19 cellular contexts compared by ENCODE assay signal in the genomic region with DNA sequence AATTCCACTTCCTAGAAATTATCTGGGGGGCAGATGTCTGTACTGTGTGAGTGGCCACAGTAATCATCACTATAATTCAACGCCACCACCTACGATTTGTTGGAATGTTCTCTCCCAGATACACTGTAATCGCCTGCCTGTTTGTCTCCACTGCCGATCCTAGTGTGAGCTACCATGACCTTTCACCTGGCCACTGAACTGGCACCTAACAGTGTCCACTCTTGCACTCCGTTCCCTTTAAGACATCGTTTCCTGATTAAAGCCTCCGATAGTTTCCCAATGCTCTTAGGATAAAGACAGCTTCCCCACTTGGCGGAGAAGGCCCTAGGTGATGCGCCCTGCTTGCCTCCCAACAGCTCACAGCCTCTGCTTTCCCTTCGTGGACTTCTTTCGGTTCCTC. TPM values are rescaled to one million over a fixed set of nuclear protein-coding genes. Genes with fewer than 3 reads are reported as not detected.
DNase-seq lines count a peak whose midpoint lies in the region; ATAC-seq and TF ChIP-seq lines count a peak whose summit lies in the region.
"Had no signal": no experiment of that assay in that cellular context is flagged by ENCODE, and none has a peak within 500 bp of the region (broad histone marks: within the 10 kb centered on the region; RNA-seq: fewer than 3 reads in every experiment).

No MANE protein-coding gene starts in this region.

- no peaks in the 10 kb centered on the region for H3K9me3 Mint-ChIP-seq in activated T-cell treated with anti-CD3 and anti-CD28 coated beads, Interleukin-2, amount 50 U/mL, for 72 hours
- H3K9me3 Mint-ChIP-seq in chondrocyte (ENCODE audit: low read depth): peaks cover 10% of the 10 kb centered on the region
- H3K9me3 Mint-ChIP-seq in activated CD4-positive, alpha-beta memory T cell treated with anti-CD3 and anti-CD28 coated beads, Interleukin-2, amount 10 ng/mL, durations not matched to agents 7 days and 5 days: no peaks in the 10 kb centered on the region
- H3K9me3 Mint-ChIP-seq: CD8-positive, alpha-beta T cell had no signal

- 51% methylated on average over 9 of the region's 11 CpGs for WGBS in right lobe of liver (ENCODE audit: insufficient coverage, low coverage, low lambda C conversion rate, missing lambda C conversion rate)
- 93 to 99% methylated on average over 9 to 11 of the region's 11 CpGs for WGBS in transverse colon (ENCODE audit: low coverage in 1 of 2), 2 donors

- H3K36me3 ChIP-seq in right lobe of liver (peaks cover 0 to 14% (median 10%) of the 10 kb centered on the region in 4 donors), transverse colon (peaks cover 0 to 27% (median 2%) of the 10 kb centered on the region in 4 donors)

- intact Hi-C loops in right lobe of liver (cut with DNase I) (no loop called here), transverse colon (cut with DNase I; ENCODE audit: low total_unique reads) (no loop called here)

- H3K36me3 Mint-ChIP-seq in activated T-cell treated with anti-CD3 and anti-CD28 coated beads, Interleukin-2, amount 50 U/mL, for 72 hours (ENCODE audit: insufficient read depth in 2 of 2): peaks cover 26 to 42% of the 10 kb centered on the region in 2 donors
- peaks cover 30% of the 10 kb centered on the region for H3K36me3 Mint-ChIP-seq in chondrocyte (ENCODE audit: low read depth)
- peaks cover 70% of the 10 kb centered on the region for H3K36me3 Mint-ChIP-seq in activated CD4-positive, alpha-beta memory T cell treated with anti-CD3 and anti-CD28 coated beads, Interleukin-2, amount 10 ng/mL, durations not matched to agents 7 days and 5 days (ENCODE audit: low read depth)

- H3K27ac ChIP-seq in right lobe of liver (no peak overlapping the region), transverse colon (peak overlapping the region; percentile 76 to 84 (median 82))

- no peaks in the 10 kb centered on the region for H3K27me3 Mint-ChIP-seq in activated T-cell treated with anti-CD3 and anti-CD28 coated beads, Interleukin-2, amount 50 U/mL, for 72 hours (ENCODE audit: low read depth)
- no peaks in the 10 kb centered on the region for H3K27me3 Mint-ChIP-seq in chondrocyte (ENCODE audit: low read depth)
- H3K27me3 Mint-ChIP-seq in activated CD4-positive, alpha-beta memory T cell treated with anti-CD3 and anti-CD28 coated beads, Interleukin-2, amount 10 ng/mL, durations not matched to agents 7 days and 5 days: no peaks in the 10 kb centered on the region

- no peaks in the 10 kb centered on the region for H3K9me3 ChIP-seq in right lobe of liver
- H3K9me3 ChIP-seq in transverse colon: no peaks in the 10 kb centered on the region
- H3K9me3 ChIP-seq: BE2C had no signal

- peak overlapping the region; percentile 68 for H3K27ac Mint-ChIP-seq in activated T-cell treated with anti-CD3 and anti-CD28 coated beads, Interleukin-2, amount 50 U/mL, for 72 hours
- H3K27ac Mint-ChIP-seq in chondrocyte (ENCODE audit: unreplicated experiment): no peak overlapping the region
- H3K27ac Mint-ChIP-seq in activated CD4-positive, alpha-beta memory T cell treated with anti-CD3 and anti-CD28 coated beads, Interleukin-2, amount 10 ng/mL, durations not matched to agents 7 days and 5 days: no peak overlapping the region

- TF ChIP-seq CTCF in chondrocyte (IDR thresholded peaks at IDR 0.05): no peak
- TF ChIP-seq CTCF in right lobe of liver (IDR thresholded peaks at IDR 0.05): no peak
- no peak for TF ChIP-seq CTCF in transverse colon (IDR thresholded peaks at IDR 0.05)

- POLR2A ChIA-PET in activated CD4-positive, alpha-beta memory T cell treated with anti-CD3 and anti-CD28 coated beads, Interleukin-2, amount 10 ng/mL, durations not matched to agents 7 days and 5 days (lab: Charles Lee): interaction anchor here (2.0 to 9.2 kb wide), 2 partner anchors 17 to 24 kb away, joined by 11 to 120 read pairs; a partner anchor contains a TSS

- DNase-seq in activated T-cell treated with anti-CD3 and anti-CD28 coated beads, Interleukin-2, amount 50 U/mL, for 72 hours: no peak
- no peak for DNase-seq in activated T-cell treated with anti-CD3 and anti-CD28 coated beads, Interleukin-2, amount 50 U/mL, for 1 hour
- DNase-seq in chondrocyte (ENCODE audit: low spot score) (peak; percentile 9), right lobe of liver (peak in 2 of 3 donors; percentile 17 to 25), transverse colon (no peak), HCEC 1CT (no peak)
- DNase-seq in activated CD4-positive, alpha-beta memory T cell treated with anti-CD3 and anti-CD28 coated beads, Interleukin-2, amount 10 ng/mL, durations not matched to agents 7 days and 5 days: no peak
- DNase-seq: BE2C; Calu3; CD8-positive, alpha-beta T cell; KG1; MV-4-11; NCI-H1694 treated with DMSO at 0.1 percent for 48 hours; NCI-H748 treated with DMSO at 0.1 percent for 48 hours; NK-92 treated with Interleukin-12 subunit alpha and Interleukin-12 subunit beta, amount 100 ng/mL, for 24 hours; OCI-M1; SHP77 had no signal

- no peak for TF ChIP-seq POLR2A in right lobe of liver (IDR thresholded peaks at IDR 0.05)
- no peak for TF ChIP-seq POLR2A in transverse colon (IDR thresholded peaks at IDR 0.05)

- H3K4me3 Mint-ChIP-seq in activated T-cell treated with anti-CD3 and anti-CD28 coated beads, Interleukin-2, amount 50 U/mL, for 72 hours: no peak overlapping the region
- H3K4me3 Mint-ChIP-seq in chondrocyte (ENCODE audit: unreplicated experiment): no peak overlapping the region
- no peak overlapping the region for H3K4me3 Mint-ChIP-seq in activated CD4-positive, alpha-beta memory T cell treated with anti-CD3 and anti-CD28 coated beads, Interleukin-2, amount 10 ng/mL, durations not matched to agents 7 days and 5 days
- H3K4me3 Mint-ChIP-seq: CD8-positive, alpha-beta T cell had no signal

- H3K4me1 ChIP-seq in right lobe of liver: peaks cover 0 to 54% (median 16%) of the 10 kb centered on the region in 4 donors
- peaks cover 25 to 74% (median 43%) of the 10 kb centered on the region in 4 donors for H3K4me1 ChIP-seq in transverse colon
- H3K4me1 ChIP-seq: BE2C had no signal

- H3K4me1 Mint-ChIP-seq in activated T-cell treated with anti-CD3 and anti-CD28 coated beads, Interleukin-2, amount 50 U/mL, for 72 hours (ENCODE audit: low read depth): peaks cover 56% of the 10 kb centered on the region
- peaks cover 40% of the 10 kb centered on the region for H3K4me1 Mint-ChIP-seq in chondrocyte (ENCODE audit: low read depth)
- H3K4me1 Mint-ChIP-seq in activated CD4-positive, alpha-beta memory T cell treated with anti-CD3 and anti-CD28 coated beads, Interleukin-2, amount 10 ng/mL, durations not matched to agents 7 days and 5 days: peaks cover 61% of the 10 kb centered on the region

- no peak for TF ChIP-seq EP300 in transverse colon (IDR thresholded peaks at IDR 0.05; ENCODE audit: low read depth)

- H3K4me3 ChIP-seq in right lobe of liver (no peak overlapping the region), transverse colon (no peak overlapping the region)

- in situ Hi-C loops in transverse colon (cut with MboI; ENCODE audit: low pct_ligation_motif_present in 1 of 4, low pct_unique_long_range_greater_than_20kb in 1 of 4, low sequenced_read_pairs in 3 of 4): no loop called here

- CTCF ChIA-PET in activated CD4-positive, alpha-beta memory T cell treated with anti-CD3 and anti-CD28 coated beads, Interleukin-2, amount 10 ng/mL, durations not matched to agents 7 days and 5 days (lab: Charles Lee): no interaction called here

- ATAC-seq in activated T-cell treated with anti-CD3 and anti-CD28 coated beads, Interleukin-2, amount 50 U/mL, for 72 hours (replicated peaks in 1 of 2): no peak
- ATAC-seq in right lobe of liver: no peak
- ATAC-seq: CD8-positive, alpha-beta T cell had no signal

- H3K27me3 ChIP-seq in right lobe of liver (no peaks in the 10 kb centered on the region), transverse colon (no peaks in the 10 kb centered on the region)
- H3K27me3 ChIP-seq: BE2C had no signal

RNA-seq across cellular contexts. Expression of a gene that starts 4.0 kb away (rescaled TPM):
- 10 to 100 TPM; 81.7 to 89.7 TPM for total RNA-seq in activated T-cell treated with anti-CD3 and anti-CD28 coated beads, Interleukin-2, amount 50 U/mL, for 72 hours
- 40.0 to 49.1 TPM (median 43.8 TPM) in 3 replicates for total RNA-seq in chondrocyte
- total RNA-seq in right lobe of liver: 100 to 1,000 TPM in 3 of 6 experiments, 10 to 100 TPM in 3; 64.3 to 133 (median 85.8) TPM
- total RNA-seq in transverse colon: 100 to 1,000 TPM; 124 to 405 (median 197) TPM
- total RNA-seq in activated CD4-positive, alpha-beta memory T cell treated with anti-CD3 and anti-CD28 coated beads, Interleukin-2, amount 10 ng/mL, durations not matched to agents 7 days and 5 days: 100 to 1,000 TPM; 106 to 112 TPM

RNA-seq across cellular contexts. Expression of a gene that starts 24.3 kb away (rescaled TPM):
- total RNA-seq in activated T-cell treated with anti-CD3 and anti-CD28 coated beads, Interleukin-2, amount 50 U/mL, for 72 hours: 100 to 1,000 TPM; 196 to 232 TPM
- total RNA-seq in chondrocyte (152 to 215 TPM (median 156 TPM) in 3 replicates), right lobe of liver (10 to 100 TPM; 44.2 to 96.1 (median 73.5) TPM), transverse colon (100 to 1,000 TPM; 115 to 199 (median 169) TPM)
- total RNA-seq in activated CD4-positive, alpha-beta memory T cell treated with anti-CD3 and anti-CD28 coated beads, Interleukin-2, amount 10 ng/mL, durations not matched to agents 7 days and 5 days: 100 to 1,000 TPM; 177 to 186 TPM

RNA-seq across cellular contexts. Expression of a gene that starts 41.4 kb away (rescaled TPM):
- not detected for total RNA-seq in activated T-cell treated with anti-CD3 and anti-CD28 coated beads, Interleukin-2, amount 50 U/mL, for 72 hours
- total RNA-seq in chondrocyte (not detected in 3 replicates), right lobe of liver (not detected), transverse colon (not detected)
- total RNA-seq in activated CD4-positive, alpha-beta memory T cell treated with anti-CD3 and anti-CD28 coated beads, Interleukin-2, amount 10 ng/mL, durations not matched to agents 7 days and 5 days: not detected
- total RNA-seq: Calu3; CD8-positive, alpha-beta T cell; H4; NCI-H460 had no signal

Comparison
In these comparisons a context has a peak if more than half of its experiments do, and no peak if none do; other contexts are left out.
1. DNase-seq: peak in chondrocyte (single experiment) and right lobe of liver (2 of 3); none in activated T-cell treated with anti-CD3 and anti-CD28 coated beads, Interleukin-2, amount 50 U/mL, for 72 hours (0 of 2), activated T-cell treated with anti-CD3 and anti-CD28 coated beads, Interleukin-2, amount 50 U/mL, for 1 hour (single experiment), transverse colon (single experiment), activated CD4-positive, alpha-beta memory T cell treated with anti-CD3 and anti-CD28 coated beads, Interleukin-2, amount 10 ng/mL, durations not matched to agents 7 days and 5 days (single experiment) and HCEC 1CT (single experiment).
2. H3K27ac ChIP-seq: peak in transverse colon (4 of 4); none in right lobe of liver (0 of 3).